Comparison of ENCODE assay signal across 10 cellular contexts in genomic region chr12:75489187-75489586, GRCh38. TPM values are rescaled to one million over a fixed set of nuclear protein-coding genes. Genes with fewer than 3 reads are reported as not detected.
DNase-seq lines count a peak whose midpoint lies in the region; ATAC-seq lines count a peak whose summit lies in the region.
"Had no signal": no experiment of that assay in that cellular context is flagged by ENCODE, and none has a peak within 500 bp of the region (broad histone marks: within the 10 kb centered on the region; RNA-seq: fewer than 3 reads in every experiment).

No MANE protein-coding gene starts in this region.

- H3K9ac ChIP-seq in mesenchymal stem cell (ENCODE audit: low read length): peak overlapping the region; percentile 48

- H3K4me2 ChIP-seq in mesenchymal stem cell (ENCODE audit: low read length, poor library complexity, severe bottlenecking): no peak overlapping the region

- H2AK5ac ChIP-seq in mesenchymal stem cell (ENCODE audit: low read length, severe bottlenecking): no peak overlapping the region

- no peak overlapping the region for H3K23ac ChIP-seq in mesenchymal stem cell (ENCODE audit: low read length in 2 of 2)

- H3K27me3 Mint-ChIP-seq in CD4-positive, CD25-positive, alpha-beta regulatory T cell: no peaks in the 10 kb centered on the region
- no peaks in the 10 kb centered on the region for H3K27me3 Mint-ChIP-seq in activated CD8-positive, alpha-beta T cell treated with anti-CD3 and anti-CD28 coated beads, Interleukin-2, amount 10 ng/mL, durations not matched to agents 7 days and 5 days (ENCODE audit: low read depth)

- no peak overlapping the region for H3K4ac ChIP-seq in mesenchymal stem cell (ENCODE audit: low read depth in 1 of 2, low read length in 2 of 2)

- no peaks in the 10 kb centered on the region for H3K9me3 ChIP-seq in CD4-positive, CD25-positive, alpha-beta regulatory T cell (ENCODE audit: control insufficient read depth in 2 of 2, low read length in 2 of 2)
- no peaks in the 10 kb centered on the region for H3K9me3 ChIP-seq in mesenchymal stem cell (ENCODE audit: control insufficient read depth, low read length)

- H3K27ac ChIP-seq in CD4-positive, CD25-positive, alpha-beta regulatory T cell (ENCODE audit: insufficient read depth, low read length, poor library complexity, severe bottlenecking): no peak overlapping the region
- H3K27ac ChIP-seq in mesenchymal stem cell (ENCODE audit: low read length, poor library complexity, severe bottlenecking): peak overlapping the region; percentile 15

- H3K27ac Mint-ChIP-seq in CD4-positive, CD25-positive, alpha-beta regulatory T cell: peak overlapping the region; percentile 35 to 80 (median 77)
- H3K27ac Mint-ChIP-seq in activated CD8-positive, alpha-beta T cell treated with anti-CD3 and anti-CD28 coated beads, Interleukin-2, amount 10 ng/mL, durations not matched to agents 7 days and 5 days: peak overlapping the region; percentile 33

- H3K4me3 ChIP-seq in CD4-positive, CD25-positive, alpha-beta regulatory T cell (ENCODE audit: low read depth, low read length): peak overlapping the region; percentile 37
- H3K4me3 ChIP-seq in mesenchymal stem cell (ENCODE audit: insufficient read depth in 1 of 2, low read depth in 1 of 2, low read length in 2 of 2): no peak overlapping the region

- WGBS in mesenchymal stem cell: 93% methylated on average over 2 of the region's 2 CpGs

- ATAC-seq in CD4-positive, CD25-positive, alpha-beta regulatory T cell (ENCODE audit: low read depth in 2 of 2): no peak
- ATAC-seq in GM21390 (IDR thresholded peaks at IDR 0.05; ENCODE audit: unreplicated experiment) (peak; percentile 15), HG03139 (IDR thresholded peaks at IDR 0.05; ENCODE audit: unreplicated experiment) (no peak), GM21360 (IDR thresholded peaks at IDR 0.05; ENCODE audit: unreplicated experiment) (no peak), HG03571 (IDR thresholded peaks at IDR 0.05; ENCODE audit: unreplicated experiment) (no peak)
- peak; percentile 5 for ATAC-seq in activated CD8-positive, alpha-beta T cell treated with anti-CD3 and anti-CD28 coated beads, Interleukin-2, amount 10 ng/mL, durations not matched to agents 7 days and 5 days

- H3K4me3 Mint-ChIP-seq in CD4-positive, CD25-positive, alpha-beta regulatory T cell: peak overlapping the region in 3 of 4 donors; percentile 1 to 66 (median 4)
- H3K4me3 Mint-ChIP-seq in activated CD8-positive, alpha-beta T cell treated with anti-CD3 and anti-CD28 coated beads, Interleukin-2, amount 10 ng/mL, durations not matched to agents 7 days and 5 days: no peak overlapping the region
- H3K4me3 Mint-ChIP-seq: neural crest cell had no signal

- H3K18ac ChIP-seq in mesenchymal stem cell (ENCODE audit: low read depth in 1 of 2, low read length in 2 of 2): no peak overlapping the region

- H3K14ac ChIP-seq in mesenchymal stem cell (ENCODE audit: low read length in 2 of 2): no peak overlapping the region

- no peak overlapping the region for H2BK120ac ChIP-seq in mesenchymal stem cell (ENCODE audit: low read depth, low read length)

- H3K79me1 ChIP-seq in mesenchymal stem cell (replicated peaks; ENCODE audit: low read length, poor library complexity, severe bottlenecking): peaks cover 11% of the 10 kb centered on the region

- POLR2A ChIA-PET in activated CD8-positive, alpha-beta T cell treated with anti-CD3 and anti-CD28 coated beads, Interleukin-2, amount 10 ng/mL, durations not matched to agents 7 days and 5 days (lab: Charles Lee): interaction anchor here (1.0 kb wide), 1 partner anchor 22 kb away, joined by 3 read pairs; the partner anchor contains the start of gene KRR1

- peaks cover 47% of the 10 kb centered on the region for H3K36me3 ChIP-seq in CD4-positive, CD25-positive, alpha-beta regulatory T cell (ENCODE audit: control insufficient read depth, insufficient read depth, low read length)
- H3K36me3 ChIP-seq in mesenchymal stem cell (ENCODE audit: control insufficient read depth in 1 of 2, insufficient read depth in 2 of 2, low read depth in 1 of 2, low read length in 2 of 2): peaks cover 8 to 57% of the 10 kb centered on the region in 2 experiments

- H3K27me3 ChIP-seq in CD4-positive, CD25-positive, alpha-beta regulatory T cell (ENCODE audit: control insufficient read depth, insufficient read depth, low read length): no peaks in the 10 kb centered on the region
- no peaks in the 10 kb centered on the region for H3K27me3 ChIP-seq in mesenchymal stem cell (ENCODE audit: control insufficient read depth in 1 of 2, insufficient read depth in 1 of 2, low read length in 2 of 2)

- H2AFZ ChIP-seq in mesenchymal stem cell (ENCODE audit: low read depth, low read length): no peak overlapping the region

- peaks cover 16% of the 10 kb centered on the region for H3K4me1 ChIP-seq in CD4-positive, CD25-positive, alpha-beta regulatory T cell (ENCODE audit: control insufficient read depth, insufficient read depth, low read length, poor library complexity, severe bottlenecking)
- peaks cover 3% of the 10 kb centered on the region for H3K4me1 ChIP-seq in mesenchymal stem cell (ENCODE audit: control insufficient read depth, insufficient read depth, low read depth, low read length)

- H2BK15ac ChIP-seq in mesenchymal stem cell (ENCODE audit: low read depth, poor library complexity, severe bottlenecking): no peak overlapping the region

- no peaks in the 10 kb centered on the region for H3K9me3 Mint-ChIP-seq in CD4-positive, CD25-positive, alpha-beta regulatory T cell
- H3K9me3 Mint-ChIP-seq in activated CD8-positive, alpha-beta T cell treated with anti-CD3 and anti-CD28 coated beads, Interleukin-2, amount 10 ng/mL, durations not matched to agents 7 days and 5 days (ENCODE audit: insufficient read depth): no peaks in the 10 kb centered on the region
- H3K9me3 Mint-ChIP-seq: neural crest cell had no signal

- H3K36me3 Mint-ChIP-seq in CD4-positive, CD25-positive, alpha-beta regulatory T cell: peaks cover 12% of the 10 kb centered on the region
- peaks cover 24% of the 10 kb centered on the region for H3K36me3 Mint-ChIP-seq in activated CD8-positive, alpha-beta T cell treated with anti-CD3 and anti-CD28 coated beads, Interleukin-2, amount 10 ng/mL, durations not matched to agents 7 days and 5 days (ENCODE audit: low read depth)

- CTCF ChIA-PET in activated CD8-positive, alpha-beta T cell treated with anti-CD3 and anti-CD28 coated beads, Interleukin-2, amount 10 ng/mL, durations not matched to agents 7 days and 5 days (lab: Charles Lee): interaction anchor here (0.6 to 1.9 kb wide), 7 partner anchors 9 to 859 kb away, joined by 3 to 7 read pairs (median 4); partner anchors contain the start of genes GLIPR1 and GLIPR1L1

- H4K91ac ChIP-seq in mesenchymal stem cell (ENCODE audit: low read length): no peak overlapping the region

- no peak overlapping the region for H4K8ac ChIP-seq in mesenchymal stem cell (ENCODE audit: low read length)

- H3K4me1 Mint-ChIP-seq in CD4-positive, CD25-positive, alpha-beta regulatory T cell: peaks cover 38 to 56% (median 48%) of the 10 kb centered on the region in 4 donors
- peaks cover 34% of the 10 kb centered on the region for H3K4me1 Mint-ChIP-seq in activated CD8-positive, alpha-beta T cell treated with anti-CD3 and anti-CD28 coated beads, Interleukin-2, amount 10 ng/mL, durations not matched to agents 7 days and 5 days (ENCODE audit: low read depth)
- H3K4me1 Mint-ChIP-seq: neural crest cell had no signal

- H2BK12ac ChIP-seq in mesenchymal stem cell (ENCODE audit: low read length in 2 of 2): no peak overlapping the region

- no peak overlapping the region for H2BK5ac ChIP-seq in mesenchymal stem cell (ENCODE audit: low read depth, low read length, poor library complexity, severe bottlenecking)

- no peak for DNase-seq in CD4-positive, CD25-positive, alpha-beta regulatory T cell
- no peak for DNase-seq in activated CD8-positive, alpha-beta T cell treated with anti-CD3 and anti-CD28 coated beads, Interleukin-2, amount 10 ng/mL, durations not matched to agents 7 days and 5 days
- no peak for DNase-seq in mesenchymal stem cell
- DNase-seq in HPDE6-E6E7 (ENCODE audit: extremely low spot score): no peak
- DNase-seq: NCI-H1092 had no signal

RNA-seq across cellular contexts. Expression of gene GLIPR1, which starts 8.6 kb away (rescaled TPM):
- total RNA-seq in CD4-positive, CD25-positive, alpha-beta regulatory T cell: 91.4 TPM
- 100 to 1,000 TPM; 127 to 207 (median 173) TPM for polyA plus RNA-seq in CD4-positive, CD25-positive, alpha-beta regulatory T cell
- 10 to 100 TPM; 30.5 to 33.0 TPM for total RNA-seq in activated CD8-positive, alpha-beta T cell treated with anti-CD3 and anti-CD28 coated beads, Interleukin-2, amount 10 ng/mL, durations not matched to agents 7 days and 5 days
- polyA plus RNA-seq in mesenchymal stem cell (2013, experiment 1 of 2): 29.1 TPM
- 31.3 TPM for polyA plus RNA-seq in mesenchymal stem cell (2013, experiment 2 of 2)

RNA-seq across cellular contexts. Expression of gene KRR1, which starts 22.2 kb away (rescaled TPM):
- total RNA-seq in CD4-positive, CD25-positive, alpha-beta regulatory T cell: 113 TPM
- 10 to 100 TPM; 47.9 to 70.2 (median 59.0) TPM for polyA plus RNA-seq in CD4-positive, CD25-positive, alpha-beta regulatory T cell
- 10 to 100 TPM; 71.0 to 73.1 TPM for total RNA-seq in activated CD8-positive, alpha-beta T cell treated with anti-CD3 and anti-CD28 coated beads, Interleukin-2, amount 10 ng/mL, durations not matched to agents 7 days and 5 days
- polyA plus RNA-seq in mesenchymal stem cell (2013, experiment 1 of 2): 57.8 TPM
- 61.2 TPM for polyA plus RNA-seq in mesenchymal stem cell (2013, experiment 2 of 2)

Comparison
In these comparisons a context has a peak if more than half of its experiments do, and no peak if none do; other contexts are left out.
1. ATAC-seq: peak in GM21390 (single experiment) and activated CD8-positive, alpha-beta T cell treated with anti-CD3 and anti-CD28 coated beads, Interleukin-2, amount 10 ng/mL, durations not matched to agents 7 days and 5 days (single experiment); none in CD4-positive, CD25-positive, alpha-beta regulatory T cell (0 of 2), HG03139 (single experiment), GM21360 (single experiment) and HG03571 (single experiment).